In the genomic region with DNA sequence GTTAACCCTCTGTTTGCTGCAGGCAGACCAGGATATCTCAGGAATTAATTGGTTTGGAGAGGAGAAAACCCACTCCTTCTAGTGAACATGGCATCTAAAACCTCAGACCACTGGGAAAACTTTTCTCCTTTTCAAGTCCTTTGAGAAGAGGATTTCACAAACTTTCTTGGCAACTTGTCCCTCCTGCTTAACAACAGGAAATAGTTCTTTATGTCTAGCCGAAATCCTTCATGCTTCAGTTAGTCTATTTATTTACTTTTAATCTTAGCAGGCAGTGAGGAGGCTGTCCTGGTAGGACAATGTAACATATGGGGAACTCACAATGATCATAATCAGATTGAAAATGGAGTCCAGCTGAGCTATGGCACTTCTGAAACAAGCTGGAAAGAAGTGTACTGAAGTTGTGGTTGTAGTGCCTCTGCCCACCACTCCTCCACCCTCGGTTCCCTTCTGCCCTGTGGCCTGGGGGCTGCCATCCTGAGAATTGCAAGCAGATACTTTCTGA, we compare ENCODE assay signal across 12 cellular contexts. TPM values are rescaled to one million over a fixed set of nuclear protein-coding genes. Genes with fewer than 3 reads are reported as not detected.
DNase-seq lines count a peak whose midpoint lies in the region; ATAC-seq and TF ChIP-seq lines count a peak whose summit lies in the region.
"Had no signal": no experiment of that assay in that cellular context is flagged by ENCODE, and none has a peak within 500 bp of the region (broad histone marks: within the 10 kb centered on the region; RNA-seq: fewer than 3 reads in every experiment).

No MANE protein-coding gene starts in this region.

- no peak overlapping the region for H2AFZ ChIP-seq in ACC112 (ENCODE audit: low read length, unreplicated experiment)
- H2AFZ ChIP-seq in OCI-LY3 (ENCODE audit: low read depth, low read length) = no peak overlapping the region

- intact Hi-C loops in Caco-2 (cut with micrococcal nuclease; ENCODE audit: unreplicated experiment) = loop anchor here (1.0 to 5.0 kb wide), 6 partner anchors 41 to 1292 kb away; a partner anchor contains a TSS

- POLR2A ChIA-PET in Caco-2 (lab: Charles Lee) = no interaction called here
- POLR2A ChIA-PET in activated CD4-positive, alpha-beta memory T cell treated with anti-CD3 and anti-CD28 coated beads, Interleukin-2, amount 10 ng/mL, durations not matched to agents 7 days and 5 days (lab: Charles Lee) = no interaction called here

- H3K36me3 ChIP-seq in ACC112 (ENCODE audit: insufficient read depth, low read length) (no peaks in the 10 kb centered on the region), OCI-LY3 (replicated peaks; ENCODE audit: low read depth, low read length) (no peaks in the 10 kb centered on the region), Caco-2 (ENCODE audit: control insufficient read depth, insufficient read depth, low read length) (no peaks in the 10 kb centered on the region)
- H3K36me3 ChIP-seq: ascending aorta had no signal

- 0 out of 2 replicates have a peak overlapping the region, but pooled peaks have one; percentile 31 for H3K4me2 ChIP-seq in OCI-LY3 (ENCODE audit: low read length)

- no peak overlapping the region for H3K9ac ChIP-seq in OCI-LY3 (ENCODE audit: low read length)

- H3K27ac Mint-ChIP-seq in Caco-2 (ENCODE audit: unreplicated experiment) = no peak overlapping the region
- no peak overlapping the region for H3K27ac Mint-ChIP-seq in activated CD4-positive, alpha-beta memory T cell treated with anti-CD3 and anti-CD28 coated beads, Interleukin-2, amount 10 ng/mL, durations not matched to agents 7 days and 5 days

- DNase-seq in fibroblast of gingiva (ENCODE audit: low read depth) (peak; percentile 83), Caco-2 (no peak), NCI-H187 (lab: John Stamatoyannopoulos, UW) (no peak)
- no peak for DNase-seq in activated CD4-positive, alpha-beta memory T cell treated with anti-CD3 and anti-CD28 coated beads, Interleukin-2, amount 10 ng/mL, durations not matched to agents 7 days and 5 days

- peak overlapping the region; percentile 26; the same call in 1 of the 2 replicates for H3K4me3 ChIP-seq in ACC112 (ENCODE audit: low read depth, low read length)
- no peak overlapping the region for H3K4me3 ChIP-seq in OCI-LY3 (ENCODE audit: low read length)
- H3K4me3 ChIP-seq in Caco-2 (ENCODE audit: low read depth, low read length) = no peak overlapping the region
- H3K4me3 ChIP-seq: ascending aorta had no signal

- BruUV-seq in Caco-2 (replicated peaks; lab: Mats Ljungman, UMichigan) = no TSS peak

- no peak overlapping the region for H3K27ac ChIP-seq in ACC112 (ENCODE audit: low read depth, low read length)
- H3K27ac ChIP-seq in OCI-LY3 (ENCODE audit: low read length) = no peak overlapping the region
- H3K27ac ChIP-seq: ascending aorta, gastroesophageal sphincter, tibial artery had no signal

- ATAC-seq in GM19023 (IDR thresholded peaks at IDR 0.05; ENCODE audit: unreplicated experiment) (peak; percentile 5), GM21619 (IDR thresholded peaks at IDR 0.05; ENCODE audit: unreplicated experiment) (no peak)

- H3K4me1 ChIP-seq in ACC112 (ENCODE audit: control insufficient read depth, insufficient read depth, low read length, unreplicated experiment) (peaks cover 4% of the 10 kb centered on the region), OCI-LY3 (ENCODE audit: low read length) (0 out of 2 replicates have a peak, but pooled peaks cover 3% of the 10 kb centered on the region), Caco-2 (no peaks in the 10 kb centered on the region)
- H3K4me1 ChIP-seq: ascending aorta had no signal

- CTCF ChIA-PET in Caco-2 (lab: Charles Lee) = interaction anchor here (0.7 to 2.2 kb wide), 7 partner anchors 11 to 195 kb away, joined by 3 to 8 read pairs (median 4); a partner anchor contains a TSS
- CTCF ChIA-PET in activated CD4-positive, alpha-beta memory T cell treated with anti-CD3 and anti-CD28 coated beads, Interleukin-2, amount 10 ng/mL, durations not matched to agents 7 days and 5 days (lab: Charles Lee) = interaction anchor here (0.8 to 2.2 kb wide), 12 partner anchors 7 to 1292 kb away, joined by 3 to 9 read pairs (median 4); a partner anchor contains a TSS

- no peaks in the 10 kb centered on the region for H4K20me1 ChIP-seq in OCI-LY3 (ENCODE audit: insufficient read depth, low read length)

- H3K79me2 ChIP-seq in ACC112 (ENCODE audit: control insufficient read depth, insufficient read depth, low read length, unreplicated experiment) = no peaks in the 10 kb centered on the region
- no peaks in the 10 kb centered on the region for H3K79me2 ChIP-seq in OCI-LY3 (ENCODE audit: low read length)

- no peaks in the 10 kb centered on the region for H3K9me3 ChIP-seq in OCI-LY3 (ENCODE audit: insufficient read depth, low read length)
- H3K9me3 ChIP-seq in Caco-2 = no peaks in the 10 kb centered on the region; the same call in 1 of the 2 replicates
- H3K9me3 ChIP-seq: ascending aorta, gastroesophageal sphincter, tibial artery had no signal

- peaks cover 10% of the 10 kb centered on the region for H3K27me3 Mint-ChIP-seq in Caco-2 (ENCODE audit: insufficient read depth, unreplicated experiment)
- H3K27me3 Mint-ChIP-seq in activated CD4-positive, alpha-beta memory T cell treated with anti-CD3 and anti-CD28 coated beads, Interleukin-2, amount 10 ng/mL, durations not matched to agents 7 days and 5 days = no peaks in the 10 kb centered on the region

- H3K27me3 ChIP-seq in ACC112 (ENCODE audit: insufficient read depth, low read length) = no peaks in the 10 kb centered on the region
- no peaks in the 10 kb centered on the region for H3K27me3 ChIP-seq in OCI-LY3 (ENCODE audit: low read depth, low read length)
- no peaks in the 10 kb centered on the region for H3K27me3 ChIP-seq in Caco-2 (replicated peaks; ENCODE audit: control insufficient read depth, insufficient read depth, low read length)
- H3K27me3 ChIP-seq: ascending aorta, gastroesophageal sphincter, tibial artery had no signal

- no peaks in the 10 kb centered on the region for H3K36me3 Mint-ChIP-seq in Caco-2 (ENCODE audit: insufficient read depth, unreplicated experiment)
- no peaks in the 10 kb centered on the region for H3K36me3 Mint-ChIP-seq in activated CD4-positive, alpha-beta memory T cell treated with anti-CD3 and anti-CD28 coated beads, Interleukin-2, amount 10 ng/mL, durations not matched to agents 7 days and 5 days (ENCODE audit: low read depth)
- H3K36me3 Mint-ChIP-seq: immature natural killer cell had no signal

- TF ChIP-seq CTCF in OCI-LY3 (IDR thresholded peaks at IDR 0.05; ENCODE audit: low read depth, low read length) (no peak), Caco-2 (IDR thresholded peaks at IDR 0.05; ENCODE audit: insufficient read depth in 1 of 2, low read depth in 1 of 2, low read length in 1 of 2, severe bottlenecking in 1 of 2, unreplicated experiment in 1 of 2) (no peak)

- H3K4me1 Mint-ChIP-seq in Caco-2 (ENCODE audit: low read depth, unreplicated experiment) = no peaks in the 10 kb centered on the region
- H3K4me1 Mint-ChIP-seq in activated CD4-positive, alpha-beta memory T cell treated with anti-CD3 and anti-CD28 coated beads, Interleukin-2, amount 10 ng/mL, durations not matched to agents 7 days and 5 days = peaks cover 10% of the 10 kb centered on the region

- no peak overlapping the region for H3K4me3 Mint-ChIP-seq in Caco-2 (ENCODE audit: unreplicated experiment)
- H3K4me3 Mint-ChIP-seq in activated CD4-positive, alpha-beta memory T cell treated with anti-CD3 and anti-CD28 coated beads, Interleukin-2, amount 10 ng/mL, durations not matched to agents 7 days and 5 days = no peak overlapping the region

- no peaks in the 10 kb centered on the region for H3K9me3 Mint-ChIP-seq in Caco-2 (ENCODE audit: unreplicated experiment)
- H3K9me3 Mint-ChIP-seq in activated CD4-positive, alpha-beta memory T cell treated with anti-CD3 and anti-CD28 coated beads, Interleukin-2, amount 10 ng/mL, durations not matched to agents 7 days and 5 days = no peaks in the 10 kb centered on the region

RNA-seq across cellular contexts. Expression of a gene that starts 50.6 kb away (rescaled TPM):
- total RNA-seq in Caco-2 (2022) = not detected in 2 replicates
- total RNA-seq in activated CD4-positive, alpha-beta memory T cell treated with anti-CD3 and anti-CD28 coated beads, Interleukin-2, amount 10 ng/mL, durations not matched to agents 7 days and 5 days = not detected
